In the genomic region with DNA sequence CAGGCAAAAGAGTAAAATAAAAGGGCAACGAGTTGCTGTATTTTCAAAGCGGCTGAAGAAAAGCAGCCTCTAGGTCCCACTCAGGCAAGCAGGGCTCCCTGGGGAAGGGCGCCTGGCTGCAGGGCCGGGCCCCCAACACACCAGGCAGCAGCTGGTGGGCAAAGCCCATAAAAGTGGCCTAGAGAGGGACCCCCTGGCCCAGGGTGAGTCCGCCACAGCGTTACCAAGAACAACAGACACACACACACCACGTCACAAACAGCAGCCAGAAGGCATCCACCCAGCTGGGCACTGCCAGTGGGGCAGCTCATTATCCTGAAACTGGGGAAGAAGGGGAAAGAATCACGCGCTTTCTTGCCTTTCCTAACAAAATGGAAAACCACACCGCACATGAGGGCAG, we compare ENCODE assay signal across 23 cellular contexts.
"Had no signal": no experiment of that assay in that cellular context is flagged by ENCODE, and none has a peak within 500 bp of the region (broad histone marks: within the 10 kb centered on the region; RNA-seq: fewer than 3 reads in every experiment).

No MANE protein-coding gene starts in this region.

- ATAC-seq: activated CD4-positive, alpha-beta T cell treated with anti-CD3 and anti-CD28 coated beads for 36 hours; activated CD8-positive, alpha-beta memory T cell treated with anti-CD3 and anti-CD28 coated beads, Interleukin-2, amount 10 ng/mL, durations not matched to agents 7 days and 5 days; activated CD8-positive, alpha-beta T cell treated with anti-CD3 and anti-CD28 coated beads, Interleukin-2, amount 10 ng/mL, durations not matched to agents 7 days and 5 days; gastrocnemius medialis; right lobe of liver had no signal

- H3K4me3 ChIP-seq: ascending aorta, cardiac muscle cell, colonic mucosa, gastrocnemius medialis, hepatocyte, left ventricle myocardium inferior, right lobe of liver, thoracic aorta, uterus had no signal

- H3K36me3 ChIP-seq: colonic mucosa, uterus had no signal

- H3K4me1 ChIP-seq: colonic mucosa had no signal

- H3K27me3 ChIP-seq: ascending aorta, cardiac muscle cell, colonic mucosa, gastrocnemius medialis, hepatocyte, right lobe of liver, uterus had no signal

- DNase-seq: activated B cell treated with CpG ODN at 0.5 μM for 24 hours; activated CD4-positive, alpha-beta T cell treated with anti-CD3 and anti-CD28 coated beads for 36 hours; activated CD8-positive, alpha-beta memory T cell treated with anti-CD3 and anti-CD28 coated beads, Interleukin-2, amount 10 ng/mL, durations not matched to agents 7 days and 5 days; activated CD8-positive, alpha-beta T cell treated with anti-CD3 and anti-CD28 coated beads, Interleukin-2, amount 10 ng/mL, durations not matched to agents 7 days and 5 days; activated effector memory CD4-positive, alpha-beta T cell treated with Interleukin-2 at 50 U/mL for 16 hours; activated naive CD4-positive, alpha-beta T cell treated with Interleukin-2 at 50 U/mL for 16 hours; activated naive CD8-positive, alpha-beta T cell treated with anti-CD3 and anti-CD28 coated beads, Interleukin-2, amount 10 ng/mL, durations not matched to agents 7 days and 5 days; cerebellar nuclear complex; colonic mucosa; effector CD8-positive, alpha-beta T cell; erythroblast; gastrocnemius medialis; islet precursor cell; left ventricle myocardium inferior; right lobe of liver; stimulated activated CD4-positive, alpha-beta T cell treated with anti-CD3 and anti-CD28 coated beads, Interleukin-2, amount 100 ng/mL, for 48 hours; T-helper 2 cell; uterus had no signal

- H2AFZ ChIP-seq: hepatocyte had no signal

- H3K9me3 ChIP-seq: ascending aorta, colonic mucosa, gastrocnemius medialis, left ventricle myocardium inferior, neutrophil, right lobe of liver, thoracic aorta, uterus had no signal

- H3K27ac ChIP-seq: ascending aorta, cardiac muscle cell, colonic mucosa, gastrocnemius medialis, hepatocyte, left ventricle myocardium inferior, neutrophil, right lobe of liver, thoracic aorta, uterus had no signal

- H3K4me2 ChIP-seq: hepatocyte had no signal
